9 cellular contexts compared by ENCODE assay signal in the genomic region with DNA sequence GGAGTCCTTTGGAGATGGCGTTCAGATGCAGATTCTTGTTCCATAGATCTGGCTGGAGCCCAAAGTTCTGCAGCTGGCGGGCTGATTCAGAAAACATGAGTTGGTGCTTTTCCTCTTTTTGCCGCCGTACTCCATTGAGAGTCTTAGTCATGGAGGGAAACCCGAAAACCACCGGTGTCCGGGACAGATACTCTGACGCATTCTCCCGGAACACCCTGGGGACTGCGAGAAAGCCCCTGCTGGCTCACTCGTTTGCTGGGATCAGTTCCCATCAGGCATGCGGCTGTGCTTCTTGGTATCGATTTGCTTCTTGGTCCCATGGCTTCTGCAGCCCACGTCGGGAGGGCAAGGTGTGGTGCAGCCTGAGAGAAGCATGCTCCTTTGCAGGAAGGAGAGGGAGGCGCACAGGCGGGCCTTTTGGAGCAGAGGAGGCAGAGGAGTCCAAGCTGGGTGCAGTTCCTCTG. TPM values are rescaled to one million over a fixed set of nuclear protein-coding genes. Genes with fewer than 3 reads are reported as not detected.
DNase-seq lines count a peak whose midpoint lies in the region; ATAC-seq lines count a peak whose summit lies in the region.
"Had no signal": no experiment of that assay in that cellular context is flagged by ENCODE, and none has a peak within 500 bp of the region (broad histone marks: within the 10 kb centered on the region; RNA-seq: fewer than 3 reads in every experiment).

No MANE protein-coding gene starts in this region.

- no peak for ATAC-seq in activated naive CD8-positive, alpha-beta T cell treated with anti-CD3 and anti-CD28 coated beads, Interleukin-2, amount 10 ng/mL, durations not matched to agents 7 days and 5 days (ENCODE audit: low read depth)

- peak overlapping the region; percentile 27 for H3K27ac Mint-ChIP-seq in activated naive CD8-positive, alpha-beta T cell treated with anti-CD3 and anti-CD28 coated beads, Interleukin-2, amount 10 ng/mL, durations not matched to agents 7 days and 5 days
- peak overlapping the region in 1 of 6 donors; percentile 46 for H3K27ac Mint-ChIP-seq in immature natural killer cell

- H3K9me3 Mint-ChIP-seq in activated naive CD8-positive, alpha-beta T cell treated with anti-CD3 and anti-CD28 coated beads, Interleukin-2, amount 10 ng/mL, durations not matched to agents 7 days and 5 days = no peaks in the 10 kb centered on the region
- no peaks in the 10 kb centered on the region for H3K9me3 Mint-ChIP-seq in immature natural killer cell

- peak overlapping the region; percentile 76 for H3K27ac ChIP-seq in substantia nigra (ENCODE audit: low read depth, low read length, poor library complexity, severe bottlenecking)
- H3K27ac ChIP-seq: VCaP had no signal

- DNase-seq in activated naive CD4-positive, alpha-beta T cell treated with Interleukin-2 at 50 U/mL for 16 hours = peak; percentile 36
- DNase-seq in activated naive CD4-positive, alpha-beta T cell (lab: John Stamatoyannopoulos, UW) = no peak
- no peak for DNase-seq in activated naive CD8-positive, alpha-beta T cell treated with anti-CD3 and anti-CD28 coated beads, Interleukin-2, amount 10 ng/mL, durations not matched to agents 7 days and 5 days
- peak; percentile 74 for DNase-seq in iris pigment epithelial cell (ENCODE audit: low read depth)
- peak in 32 of 49 donors; percentile 10 to 77 (median 48) for DNase-seq in substantia nigra (lab: John Stamatoyannopoulos, UW)
- no peak for DNase-seq in NCI-H2107 treated with DMSO at 0.1 percent for 48 hours (lab: John Stamatoyannopoulos, UW; ENCODE audit: unreplicated experiment)
- no peak for DNase-seq in cerebellar nuclear complex (lab: John Stamatoyannopoulos, UW)
- DNase-seq in immature natural killer cell = no peak

- peak overlapping the region; percentile 13 for H3K4me3 Mint-ChIP-seq in activated naive CD8-positive, alpha-beta T cell treated with anti-CD3 and anti-CD28 coated beads, Interleukin-2, amount 10 ng/mL, durations not matched to agents 7 days and 5 days
- H3K4me3 Mint-ChIP-seq in immature natural killer cell = no peak overlapping the region

- peaks cover 16% of the 10 kb centered on the region for H3K36me3 Mint-ChIP-seq in activated naive CD8-positive, alpha-beta T cell treated with anti-CD3 and anti-CD28 coated beads, Interleukin-2, amount 10 ng/mL, durations not matched to agents 7 days and 5 days
- no peaks in the 10 kb centered on the region for H3K36me3 Mint-ChIP-seq in immature natural killer cell

- POLR2A ChIA-PET in activated naive CD8-positive, alpha-beta T cell treated with anti-CD3 and anti-CD28 coated beads, Interleukin-2, amount 10 ng/mL, durations not matched to agents 7 days and 5 days (lab: Charles Lee) = interaction anchor here (0.7 to 2.8 kb wide), 3 partner anchors 8 to 47 kb away, joined by 3 to 32 read pairs (median 9); a partner anchor contains a TSS

- peaks cover 59% of the 10 kb centered on the region for H3K4me1 Mint-ChIP-seq in activated naive CD8-positive, alpha-beta T cell treated with anti-CD3 and anti-CD28 coated beads, Interleukin-2, amount 10 ng/mL, durations not matched to agents 7 days and 5 days
- peaks cover 45 to 62% of the 10 kb centered on the region in 2 donors for H3K4me1 Mint-ChIP-seq in immature natural killer cell

- no peaks in the 10 kb centered on the region for H3K27me3 Mint-ChIP-seq in activated naive CD8-positive, alpha-beta T cell treated with anti-CD3 and anti-CD28 coated beads, Interleukin-2, amount 10 ng/mL, durations not matched to agents 7 days and 5 days
- peaks cover 0 to 1% (median 0%) of the 10 kb centered on the region in 3 donors for H3K27me3 Mint-ChIP-seq in immature natural killer cell (ENCODE audit: low read depth in 3 of 3)

RNA-seq across cellular contexts. Expression of a gene that starts 30.8 kb away (rescaled TPM):
- 10 to 100 TPM; 75.1 to 77.2 TPM for total RNA-seq in activated naive CD8-positive, alpha-beta T cell treated with anti-CD3 and anti-CD28 coated beads, Interleukin-2, amount 10 ng/mL, durations not matched to agents 7 days and 5 days
- 1 to 10 TPM; 3.2 to 8.0 (median 3.9) TPM for polyA plus RNA-seq in immature natural killer cell

Comparison
In these comparisons a context has a peak if more than half of its experiments do, and no peak if none do; other contexts are left out.
1. DNase-seq: peak in activated naive CD4-positive, alpha-beta T cell treated with Interleukin-2 at 50 U/mL for 16 hours (single experiment), iris pigment epithelial cell (single experiment) and substantia nigra (32 of 49); none in activated naive CD4-positive, alpha-beta T cell (0 of 4), activated naive CD8-positive, alpha-beta T cell treated with anti-CD3 and anti-CD28 coated beads, Interleukin-2, amount 10 ng/mL, durations not matched to agents 7 days and 5 days (single experiment), NCI-H2107 treated with DMSO at 0.1 percent for 48 hours (single experiment), cerebellar nuclear complex (0 of 2) and immature natural killer cell (0 of 3).